Comparison of ENCODE assay signal across 8 cellular contexts in genomic region chr19:46495789-46496099, GRCh38. TPM values are rescaled to one million over a fixed set of nuclear protein-coding genes. Genes with fewer than 3 reads are reported as not detected.
A peak's percentile ranks its signal among the peaks of the same experiment; 100 is the strongest.
DNase-seq lines count a peak whose midpoint lies in the region; ATAC-seq and TF ChIP-seq lines count a peak whose summit lies in the region.

PNMA8B (minus strand) TSS chr19:46495867; CDS start chr19:46495465, 402 bp downstream.

- peak within 1 kb of the TSS; percentile 18 for H2AFZ ChIP-seq in mammary epithelial cell (ENCODE audit: low read depth, low read length)

- peak within 1 kb of the TSS; percentile 39 for H3K4me2 ChIP-seq in mammary epithelial cell (ENCODE audit: insufficient read depth, low read depth, low read length)

- H3K27me3 ChIP-seq in mammary epithelial cell (ENCODE audit: insufficient read depth, low read length), result no peaks in the 10 kb centered on the region

- no TSS peak for BruUV-seq in mammary epithelial cell (replicated peaks; lab: Mats Ljungman, UMichigan)

- H3K9me3 ChIP-seq in ES-I3 (ENCODE audit: control insufficient read depth, insufficient read depth, low read length) (no peaks in the 10 kb centered on the region), mammary epithelial cell (replicated peaks; ENCODE audit: insufficient read depth, low read length) (no peaks in the 10 kb centered on the region)

- DNase-seq in NCI-H69 (lab: John Stamatoyannopoulos, UW) (peak; percentile 92), mammary epithelial cell (peak; percentile 81), islet precursor cell (peak; percentile 94), SKM-1 (lab: John Stamatoyannopoulos, UW; ENCODE audit: unreplicated experiment) (no peak)
- peak; percentile 40 to 64 for DNase-seq in stimulated activated CD4-positive, alpha-beta T cell treated with anti-CD3 and anti-CD28 coated beads, Interleukin-4, amount 100 ng/mL, for 4 hours

- H3K9ac ChIP-seq in ES-I3 (ENCODE audit: low read depth, low read length), result peak within 1 kb of the TSS; percentile 49; the same call in 1 of the 2 replicates
- no peak within 1 kb of the TSS for H3K9ac ChIP-seq in mammary epithelial cell (ENCODE audit: insufficient read depth, low read length)

- in situ Hi-C loops in mammary epithelial cell (cut with MboI; ENCODE audit: low sequenced_read_pairs in 2 of 2), result no loop called here

- intact Hi-C loops in mammary epithelial cell (cut with micrococcal nuclease), result loop anchor here (1.0 kb wide), 1 partner anchor 18 kb away; no protein-coding TSS in a partner anchor

- peak within 1 kb of the TSS in 1 of 3 experiments; percentile 2 for H3K4me3 ChIP-seq in mammary epithelial cell (replicated peaks in 1 of 3; ENCODE audit: insufficient read depth in 1 of 3, low read depth in 2 of 3, low read length in 3 of 3)

- CTCF ChIA-PET in mammary epithelial cell (lab: Charles Lee; ENCODE audit: low non-redundant PET), result no interaction called here

- H4K20me1 ChIP-seq in mammary epithelial cell (ENCODE audit: insufficient read depth, low read length), result no peaks in the 10 kb centered on the region

- no peaks in the 10 kb centered on the region for H3K4me1 ChIP-seq in ES-I3 (ENCODE audit: insufficient read depth, low read length)
- peaks cover 20% of the 10 kb centered on the region for H3K4me1 ChIP-seq in mammary epithelial cell (ENCODE audit: insufficient read depth, low read length)

- H3K36me3 ChIP-seq in ES-I3 (ENCODE audit: insufficient read depth, low read length) (no peaks in the 10 kb centered on the region), mammary epithelial cell (ENCODE audit: insufficient read depth, low read length) (no peaks in the 10 kb centered on the region)

- dilution Hi-C loops in mammary epithelial cell (cut with HindIII; ENCODE audit: low sequenced_read_pairs), result no loop called here

- no peaks in the 10 kb centered on the region for H3K79me2 ChIP-seq in mammary epithelial cell (ENCODE audit: insufficient read depth, low read length)

- 0% methylated on average over 14 of the region's 29 CpGs for WGBS in mammary epithelial cell (ENCODE audit: low coverage, missing lambda C conversion rate)

- TF ChIP-seq CTCF in mammary epithelial cell (conservative IDR thresholded peaks at IDR 0.05 in 1 of 2, IDR thresholded peaks at IDR 0.05 in 1 of 2; ENCODE audit: extremely low read depth in 1 of 2, insufficient read depth in 1 of 2, low read depth in 1 of 2, low read length in 2 of 2), result no peak

- H3K27ac ChIP-seq in mammary epithelial cell (ENCODE audit: insufficient read depth, low read depth, low read length), result no peak within 1 kb of the TSS

- ATAC-seq in GM21367 (IDR thresholded peaks at IDR 0.05; ENCODE audit: unreplicated experiment) (no peak), HG02588 (IDR thresholded peaks at IDR 0.05; ENCODE audit: unreplicated experiment) (no peak)

RNA-seq across cellular contexts. Expression of gene PNMA8B, which starts in this region (rescaled TPM):
- under 1 TPM; 0.12 to 0.67 TPM for total RNA-seq in mammary epithelial cell
- polyA plus RNA-seq in mammary epithelial cell, result 0.01 TPM
- 1.3 TPM for polyA minus RNA-seq in mammary epithelial cell
